8 cellular contexts compared by ENCODE assay signal in the genomic region with DNA sequence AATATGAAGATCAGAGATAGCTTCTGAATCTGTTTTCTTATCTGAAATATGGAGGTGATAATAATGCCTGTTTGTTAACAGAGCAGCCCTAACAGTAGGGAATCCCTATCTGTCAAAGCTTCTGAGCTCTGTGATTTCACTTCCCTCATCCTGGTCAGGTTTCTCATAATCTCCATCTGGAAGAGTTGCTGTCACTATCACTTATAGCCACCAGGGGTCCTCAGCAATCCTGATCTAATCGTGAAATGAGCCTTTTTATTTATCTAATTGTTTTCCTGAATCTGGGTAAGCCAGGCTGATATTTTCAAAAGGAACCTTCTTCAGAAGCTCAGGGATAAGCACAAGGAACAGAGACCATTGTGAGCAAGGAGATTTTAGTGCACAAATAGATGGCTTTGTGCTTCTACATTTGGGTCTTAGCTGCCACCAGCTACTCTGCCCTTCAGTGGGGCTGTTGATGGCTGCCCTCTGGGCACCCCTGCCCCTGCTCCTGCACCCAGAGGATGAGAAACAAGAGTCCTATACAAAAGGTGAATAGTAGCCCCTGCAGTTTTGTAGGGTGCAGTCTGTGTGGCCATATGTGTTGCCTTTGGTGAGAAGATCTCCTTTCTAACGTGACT.
A peak's percentile ranks its signal among the peaks of the same experiment; 100 is the strongest.
DNase-seq lines count a peak whose midpoint lies in the region; ATAC-seq, FAIRE-seq and TF ChIP-seq lines count a peak whose summit lies in the region.

No MANE protein-coding gene starts in this region.

- H3K79me2 ChIP-seq in GM12878 (ENCODE audit: control insufficient read depth, insufficient read depth, low read length), result no peaks in the 10 kb centered on the region

- peak; percentile 22 for DNase-seq in ELR (ENCODE audit: low read depth)
- DNase-seq in HCEC 1CT, result peak; percentile 11
- DNase-seq in NB4 (ENCODE audit: low read depth), result peak; percentile 16
- DNase-seq in GM12878 (ENCODE audit: low read depth, low spot score), result no peak
- DNase-seq in mesenchymal stem cell, result peak; percentile 3
- no peak for DNase-seq in activated T-cell treated with anti-CD3 and anti-CD28 coated beads, Interleukin-2, amount 50 U/mL, for 4 hours
- DNase-seq in stimulated activated CD4-positive, alpha-beta T cell treated with anti-CD3 and anti-CD28 coated beads, Interleukin-1b, Interleukin-23, amount 100 ng/mL, for 48 hours, result no peak

- no peak for TF ChIP-seq EP300 in GM12878 (IDR thresholded peaks at IDR 0.05; ENCODE audit: borderline replicate concordance in 1 of 2, control insufficient read depth in 1 of 2, low read depth in 2 of 2, low read length in 2 of 2)

- no peak overlapping the region for H4K8ac ChIP-seq in mesenchymal stem cell (ENCODE audit: low read length)

- SMC1A ChIA-PET in GM12878 (lab: Charles Lee; ENCODE audit: uncharacterized antibody, unreplicated experiment), result interaction anchor here (0.6 to 1.6 kb wide), 6 partner anchors 24 to 376 kb away, joined by 3 to 7 read pairs (median 4); no protein-coding TSS in a partner anchor

- H3K27ac ChIP-seq in 22Rv1 (no peak overlapping the region), GM12878 (ENCODE audit: control insufficient read depth, insufficient read depth) (no peak overlapping the region), mesenchymal stem cell (ENCODE audit: low read length, poor library complexity, severe bottlenecking) (no peak overlapping the region)

- no peaks in the 10 kb centered on the region for H3K27me3 Mint-ChIP-seq in activated T-cell treated with anti-CD3 and anti-CD28 coated beads, Interleukin-2, amount 50 U/mL, for 4 hours (ENCODE audit: low read depth)

- H3K36me3 Mint-ChIP-seq in activated T-cell treated with anti-CD3 and anti-CD28 coated beads, Interleukin-2, amount 50 U/mL, for 4 hours (ENCODE audit: insufficient read depth), result no peaks in the 10 kb centered on the region

- H2AFZ ChIP-seq in GM12878 (ENCODE audit: control insufficient read depth, low read depth, low read length), result no peak overlapping the region
- H2AFZ ChIP-seq in mesenchymal stem cell (ENCODE audit: low read depth, low read length), result no peak overlapping the region

- peak; percentile 66 for FAIRE-seq in GM12878 (lab: Jason Lieb, UNC)

- no peaks in the 10 kb centered on the region for H4K20me1 ChIP-seq in GM12878 (ENCODE audit: control insufficient read depth, insufficient read depth)

- no peak overlapping the region for H3K4ac ChIP-seq in mesenchymal stem cell (ENCODE audit: low read depth in 1 of 2, low read length in 2 of 2)

- H3K18ac ChIP-seq in mesenchymal stem cell (ENCODE audit: low read depth in 1 of 2, low read length in 2 of 2), result no peak overlapping the region

- CTCF ChIA-PET in GM12878 (lab: Yijun Ruan, JAX), result interaction anchor here (0.8 to 2.6 kb wide), 12 partner anchors 8 to 336 kb away, joined by 3 to 12 read pairs (median 4); no protein-coding TSS in a partner anchor

- H2BK15ac ChIP-seq in mesenchymal stem cell (ENCODE audit: low read depth, poor library complexity, severe bottlenecking), result no peak overlapping the region

- peak; percentile 38 for TF ChIP-seq RAD21 in GM12878 (IDR thresholded peaks at IDR 0.05; ENCODE audit: insufficient read depth, low read depth, low read length)

- no peak overlapping the region for H2AK5ac ChIP-seq in mesenchymal stem cell (ENCODE audit: low read length, severe bottlenecking)

- H3K4me3 Mint-ChIP-seq in activated T-cell treated with anti-CD3 and anti-CD28 coated beads, Interleukin-2, amount 50 U/mL, for 4 hours, result no peak overlapping the region

- H3K9me3 ChIP-seq in GM12878 (replicated peaks; ENCODE audit: control insufficient read depth, insufficient read depth, low read length) (no peaks in the 10 kb centered on the region), mesenchymal stem cell (ENCODE audit: control insufficient read depth, low read length) (no peaks in the 10 kb centered on the region)

- no peaks in the 10 kb centered on the region for H3K9me3 Mint-ChIP-seq in activated T-cell treated with anti-CD3 and anti-CD28 coated beads, Interleukin-2, amount 50 U/mL, for 4 hours

- H3K14ac ChIP-seq in mesenchymal stem cell (ENCODE audit: low read length in 2 of 2), result no peak overlapping the region

- TF ChIP-seq CTCF in 22Rv1 (IDR thresholded peaks at IDR 0.05) (peak; percentile 71), NB4 (IDR thresholded peaks at IDR 0.05; ENCODE audit: low read depth, low read length) (peak; percentile 46), GM12878 (IDR thresholded peaks at IDR 0.05 in 2 of 3, conservative IDR thresholded peaks at IDR 0.05 in 1 of 3; ENCODE audit: control insufficient read depth in 2 of 3, extremely low read depth in 1 of 3, insufficient read depth in 1 of 3, low read depth in 3 of 3, low read length in 3 of 3) (peak; percentile 64 to 79 (median 66))

- H3K4me2 ChIP-seq in GM12878 (ENCODE audit: control insufficient read depth, insufficient read depth) (no peak overlapping the region), mesenchymal stem cell (ENCODE audit: low read length, poor library complexity, severe bottlenecking) (no peak overlapping the region)

- no peak overlapping the region for H2BK5ac ChIP-seq in mesenchymal stem cell (ENCODE audit: low read depth, low read length, poor library complexity, severe bottlenecking)

- no peak for TF ChIP-seq POLR2A in NB4 (IDR thresholded peaks at IDR 0.05; ENCODE audit: extremely low read depth, insufficient read length)
- no peak for TF ChIP-seq POLR2A in GM12878 (IDR thresholded peaks at IDR 0.05; ENCODE audit: low read depth, low read length)

- H3K9ac ChIP-seq in GM12878 (ENCODE audit: control insufficient read depth, insufficient read depth, low read length) (no peak overlapping the region), mesenchymal stem cell (ENCODE audit: low read length) (no peak overlapping the region)

- H2BK120ac ChIP-seq in mesenchymal stem cell (ENCODE audit: low read depth, low read length), result no peak overlapping the region

- no TSS peak for BruUV-seq in GM12878 (replicated peaks; lab: Mats Ljungman, UMichigan)

- H3K79me1 ChIP-seq in mesenchymal stem cell (replicated peaks; ENCODE audit: low read length, poor library complexity, severe bottlenecking), result no peaks in the 10 kb centered on the region

- no peak overlapping the region for H4K91ac ChIP-seq in mesenchymal stem cell (ENCODE audit: low read length)

- in situ Hi-C loops in GM12878 (cut with MboI), result no loop called here

- ATAC-seq in GM12878, result peak; percentile 80
- no peak for ATAC-seq in activated T-cell treated with anti-CD3 and anti-CD28 coated beads, Interleukin-2, amount 50 U/mL, for 4 hours

- H3K4me3 ChIP-seq in NB4 (ENCODE audit: low read depth, low read length), result no peak overlapping the region
- H3K4me3 ChIP-seq in GM12878, result no peak overlapping the region
- no peak overlapping the region for H3K4me3 ChIP-seq in mesenchymal stem cell (ENCODE audit: insufficient read depth in 1 of 2, low read depth in 1 of 2, low read length in 2 of 2)

- 0% methylated on average over 2 of the region's 2 CpGs for WGBS in GM12878 (ENCODE audit: insufficient coverage, insufficient replicate concordance, low lambda C conversion rate, missing lambda C conversion rate)
- 100% methylated on average over 1 of the region's 2 CpGs for WGBS in mesenchymal stem cell

- H3K36me3 ChIP-seq in GM12878 (ENCODE audit: control insufficient read depth in 2 of 2, insufficient read depth in 2 of 2, low read length in 1 of 2), result no peaks in the 10 kb centered on the region
- no peaks in the 10 kb centered on the region for H3K36me3 ChIP-seq in mesenchymal stem cell (ENCODE audit: control insufficient read depth in 1 of 2, insufficient read depth in 2 of 2, low read depth in 1 of 2, low read length in 2 of 2)

- H3K23ac ChIP-seq in mesenchymal stem cell (ENCODE audit: low read length in 2 of 2), result no peak overlapping the region

- H3K4me1 Mint-ChIP-seq in activated T-cell treated with anti-CD3 and anti-CD28 coated beads, Interleukin-2, amount 50 U/mL, for 4 hours (ENCODE audit: low read depth), result no peaks in the 10 kb centered on the region

- H3K27me3 ChIP-seq in GM12878 (replicated peaks in 1 of 2; ENCODE audit: control insufficient read depth in 2 of 2, insufficient read depth in 2 of 2, low read length in 1 of 2) (no peaks in the 10 kb centered on the region), mesenchymal stem cell (ENCODE audit: control insufficient read depth in 1 of 2, insufficient read depth in 1 of 2, low read length in 2 of 2) (peaks cover 0 to 32% of the 10 kb centered on the region in 2 experiments)

- POLR2A ChIA-PET in GM12878 (lab: Charles Lee), result no interaction called here

- RAD21 ChIA-PET in GM12878 (lab: Charles Lee; ENCODE audit: unreplicated experiment), result interaction anchor here (1.4 kb wide), 1 partner anchor 205 kb away, joined by 4 read pairs; no protein-coding TSS in a partner anchor

- intact Hi-C loops in GM12878 (cut with micrococcal nuclease; ENCODE audit: unreplicated experiment), result loop anchor here (5.0 kb wide), 1 partner anchor 377 kb away; no protein-coding TSS in a partner anchor

- H3K4me1 ChIP-seq in GM12878 (ENCODE audit: control insufficient read depth, insufficient read depth, low read length) (no peaks in the 10 kb centered on the region), mesenchymal stem cell (ENCODE audit: control insufficient read depth, insufficient read depth, low read depth, low read length) (no peaks in the 10 kb centered on the region)

- H2BK12ac ChIP-seq in mesenchymal stem cell (ENCODE audit: low read length in 2 of 2), result no peak overlapping the region

TF ChIP-seq in GM12878, 131 proteins besides CTCF, POLR2A, EP300 and RAD21:
- TF ChIP-seq ZBED1 (IDR thresholded peaks at IDR 0.05; ENCODE audit: borderline replicate concordance) (no peak), SMC3 (IDR thresholded peaks at IDR 0.05; ENCODE audit: borderline replicate concordance, low read length) (peak; percentile 43; the same call in 1 of the 2 replicates)

Comparison
In these comparisons a context has a peak if more than half of its experiments do, and no peak if none do; other contexts are left out.
1. DNase-seq: peak in ELR (single experiment), HCEC 1CT (single experiment), NB4 (single experiment) and mesenchymal stem cell (single experiment); none in GM12878 (single experiment), activated T-cell treated with anti-CD3 and anti-CD28 coated beads, Interleukin-2, amount 50 U/mL, for 4 hours (single experiment) and stimulated activated CD4-positive, alpha-beta T cell treated with anti-CD3 and anti-CD28 coated beads, Interleukin-1b, Interleukin-23, amount 100 ng/mL, for 48 hours (single experiment).
2. Peak in every context shown above with its lines, with median percentiles within 50 percentile points of each other: CTCF ChIP-seq.